In genomic region chr6:88133718-88134117, GRCh38 we compare ENCODE assay signal across 33 cellular contexts. TPM values are rescaled to one million over a fixed set of nuclear protein-coding genes. Genes with fewer than 3 reads are reported as not detected.
"Had no signal": no experiment of that assay in that cellular context is flagged by ENCODE, and none has a peak within 500 bp of the region (broad histone marks: within the 10 kb centered on the region; RNA-seq: fewer than 3 reads in every experiment).

No MANE protein-coding gene starts in this region.

- ATAC-seq: activated CD4-positive, CD25-positive, alpha-beta regulatory T cell treated with anti-CD3 and anti-CD28 coated beads, Interleukin-2, amount 50 U/mL, for 24 hours; activated CD8-positive, alpha-beta T cell treated with anti-CD3 and anti-CD28 coated beads for 36 hours; activated naive CD8-positive, alpha-beta T cell treated with anti-CD3 and anti-CD28 coated beads, Interleukin-2, amount 50 U/mL, for 24 hours; activated T-cell treated with anti-CD3 and anti-CD28 coated beads, Interleukin-2, amount 50 U/mL, for 4 hours; activated T-helper 17 cell treated with anti-CD3 and anti-CD28 coated beads, Interleukin-2, amount 50 U/mL, for 72 hours; body of pancreas; esophagus mucosa; T-helper 17 cell had no signal

- H3K4me3 ChIP-seq: adrenal gland, body of pancreas, dorsolateral prefrontal cortex had no signal

- H3K9me3 Mint-ChIP-seq: activated B cell treated with CpG ODN at 0.5 μM for 24 hours; activated CD8-positive, alpha-beta T cell treated with anti-CD3 and anti-CD28 coated beads for 36 hours; activated naive CD8-positive, alpha-beta T cell treated with anti-CD3 and anti-CD28 coated beads for 36 hours; activated naive CD8-positive, alpha-beta T cell treated with anti-CD3 and anti-CD28 coated beads, Interleukin-2, amount 50 U/mL, for 24 hours; activated T-cell treated with anti-CD3 and anti-CD28 coated beads, Interleukin-2, amount 50 U/mL, for 4 hours; activated T-helper 17 cell treated with anti-CD3 and anti-CD28 coated beads, Interleukin-2, amount 50 U/mL, for 72 hours; endodermal cell; T-helper 2 cell treated with Interferon-gamma antibody and Interleukin-4, amounts not matched to agents 5 μg/mL and 100 μg/mL, for 36 hours had no signal

- H3K27me3 ChIP-seq: adrenal gland, body of pancreas had no signal

- H3K4me1 Mint-ChIP-seq: activated naive CD8-positive, alpha-beta T cell treated with anti-CD3 and anti-CD28 coated beads for 36 hours; activated T-helper 17 cell treated with anti-CD3 and anti-CD28 coated beads, Interleukin-2, amount 50 U/mL, for 72 hours; T-helper 17 cell had no signal

- H3K4me3 Mint-ChIP-seq: activated B cell treated with CpG ODN at 0.5 μM for 24 hours; activated CD8-positive, alpha-beta T cell treated with anti-CD3 and anti-CD28 coated beads for 36 hours; activated naive CD8-positive, alpha-beta T cell treated with anti-CD3 and anti-CD28 coated beads for 36 hours; activated naive CD8-positive, alpha-beta T cell treated with anti-CD3 and anti-CD28 coated beads, Interleukin-2, amount 50 U/mL, for 24 hours; activated T-cell treated with anti-CD3 and anti-CD28 coated beads, Interleukin-2, amount 50 U/mL, for 4 hours; activated T-helper 17 cell treated with anti-CD3 and anti-CD28 coated beads, Interleukin-2, amount 50 U/mL, for 72 hours; endodermal cell; T-helper 17 cell; T-helper 2 cell treated with Interferon-gamma antibody and Interleukin-4, amounts not matched to agents 5 μg/mL and 100 μg/mL, for 36 hours had no signal

- H3K36me3 Mint-ChIP-seq: activated naive CD8-positive, alpha-beta T cell treated with anti-CD3 and anti-CD28 coated beads for 36 hours had no signal

- H3K27ac ChIP-seq: adrenal gland, body of pancreas, dorsolateral prefrontal cortex, WERI-Rb-1 had no signal

- H3K9me3 ChIP-seq: adrenal gland, body of pancreas had no signal

- H3K27me3 Mint-ChIP-seq: activated B cell treated with CpG ODN at 0.5 μM for 24 hours had no signal

- H3K36me3 ChIP-seq: adrenal gland, WERI-Rb-1 had no signal

- DNase-seq: activated B cell treated with CpG ODN at 0.5 μM for 24 hours; activated CD4-positive, alpha-beta T cell treated with anti-CD3 and anti-CD28 coated beads for 48 hours; activated CD4-positive, alpha-beta T cell treated with anti-CD3 and anti-CD28 coated beads, Interleukin-2, amount 50 U/mL, for 1 hour; activated CD4-positive, alpha-beta T cell treated with anti-CD3 and anti-CD28 coated beads, Interleukin-2, amount 50 U/mL, for 48 hours; activated CD8-positive, alpha-beta memory T cell treated with anti-CD3 and anti-CD28 coated beads for 24 hours; activated CD8-positive, alpha-beta T cell treated with anti-CD3 and anti-CD28 coated beads for 36 hours; activated effector memory CD4-positive, alpha-beta T cell treated with Interleukin-2 at 50 U/mL for 16 hours; activated gamma-delta T cell treated with Interleukin-2 at 50 U/mL for 16 hours; activated naive CD4-positive, alpha-beta T cell treated with anti-CD3 and anti-CD28 coated beads, Interleukin-2, amount 50 U/mL, for 16 hours; activated naive CD4-positive, alpha-beta T cell treated with Interleukin-2 at 50 U/mL for 16 hours; activated naive CD8-positive, alpha-beta T cell treated with anti-CD3 and anti-CD28 coated beads for 36 hours; activated naive CD8-positive, alpha-beta T cell treated with anti-CD3 and anti-CD28 coated beads, Interleukin-2, amount 50 U/mL, for 24 hours; activated T-cell treated with anti-CD3 and anti-CD28 coated beads, Interleukin-2, amount 50 U/mL, for 4 hours; adrenal gland; amygdala; aorta; body of pancreas; caudate nucleus; dorsolateral prefrontal cortex; effector memory CD4-positive, alpha-beta T cell; endodermal cell; foreskin fibroblast; T-helper 1 cell; T-helper 17 cell; T1000; WERI-Rb-1 had no signal

- FAIRE-seq: colon, frontal cortex had no signal

- H3K27ac Mint-ChIP-seq: activated B cell treated with CpG ODN at 0.5 μM for 24 hours; activated CD8-positive, alpha-beta T cell treated with anti-CD3 and anti-CD28 coated beads for 36 hours; activated naive CD8-positive, alpha-beta T cell treated with anti-CD3 and anti-CD28 coated beads for 36 hours; activated naive CD8-positive, alpha-beta T cell treated with anti-CD3 and anti-CD28 coated beads, Interleukin-2, amount 50 U/mL, for 24 hours; activated T-helper 17 cell treated with anti-CD3 and anti-CD28 coated beads, Interleukin-2, amount 50 U/mL, for 72 hours; endodermal cell; T-helper 17 cell; T-helper 2 cell treated with Interferon-gamma antibody and Interleukin-4, amounts not matched to agents 5 μg/mL and 100 μg/mL, for 36 hours had no signal

- H3K4me1 ChIP-seq: adrenal gland, body of pancreas had no signal

RNA-seq across cellular contexts. Expression of gene CNR1, which starts 32.4 kb away (rescaled TPM):
- total RNA-seq: activated CD8-positive, alpha-beta T cell treated with anti-CD3 and anti-CD28 coated beads for 36 hours; activated naive CD8-positive, alpha-beta T cell treated with anti-CD3 and anti-CD28 coated beads for 36 hours; chondrocyte had no signal
